ENCODE assay signal across 1 cellular context in genomic region chrX:154458954-154459829, GRCh38.
TF ChIP-seq lines count a peak whose summit lies in the region.

No MANE protein-coding gene starts in this region.

TF ChIP-seq in endothelial cell of umbilical vein, 7 proteins besides CTCF, POLR2A, EP300 and RAD21 (continued from another document):
- TF ChIP-seq JUN (IDR thresholded peaks at IDR 0.05; ENCODE audit: borderline replicate concordance, insufficient read depth, insufficient read length, low read depth) (no peak), GATA2 (IDR thresholded peaks at IDR 0.05; ENCODE audit: insufficient read depth, insufficient read length, low read depth, low read length) (no peak), MYC (IDR thresholded peaks at IDR 0.05; ENCODE audit: low read depth, low read length) (no peak), FOS (IDR thresholded peaks at IDR 0.05; ENCODE audit: borderline replicate concordance, insufficient read depth, low read length) (no peak), POLR2AphosphoS5 (IDR thresholded peaks at IDR 0.05; ENCODE audit: insufficient read depth, low read depth, low read length) (no peak), MAX (IDR thresholded peaks at IDR 0.05; ENCODE audit: insufficient read depth, insufficient read length) (no peak)
